ENCODE assay signal across 8 cellular contexts in genomic region chr14:103847439-103847953, GRCh38. TPM values are rescaled to one million over a fixed set of nuclear protein-coding genes. Genes with fewer than 3 reads are reported as not detected.
DNase-seq lines count a peak whose midpoint lies in the region; ATAC-seq and TF ChIP-seq lines count a peak whose summit lies in the region.

TSS of gene PPP1R13B (minus strand) at chr14:103847575. CDS start at chr14:103847307, 268 bp downstream.

- H3K4me3 ChIP-seq in MM.1S (ENCODE audit: low read length) (peak within 1 kb of the TSS; percentile 59), SK-N-MC (peak within 1 kb of the TSS; percentile 83), osteoblast (ENCODE audit: insufficient read depth, low read length) (peak within 1 kb of the TSS; percentile 80), testis (peak within 1 kb of the TSS; percentile 73 to 76)

- intact Hi-C loops in testis (cut with DNase I; ENCODE audit: low total_unique reads), result no loop called here

- no peaks in the 10 kb centered on the region for H4K20me1 ChIP-seq in H9 (ENCODE audit: control insufficient read depth, insufficient read depth, insufficient read length)
- H4K20me1 ChIP-seq in MM.1S (ENCODE audit: insufficient read depth, low read length), result no peaks in the 10 kb centered on the region
- peaks cover 3% of the 10 kb centered on the region for H4K20me1 ChIP-seq in osteoblast (ENCODE audit: insufficient read depth, low read length)

- H4K8ac ChIP-seq in H9 (replicated peaks; ENCODE audit: insufficient read length, low read depth, low read length), result no peak within 1 kb of the TSS

- H3K27ac ChIP-seq in H9 (ENCODE audit: insufficient read length, low read depth, low read length) (no peak within 1 kb of the TSS), MM.1S (ENCODE audit: low read length) (no peak within 1 kb of the TSS), SK-N-MC (no peak within 1 kb of the TSS), osteoblast (ENCODE audit: low read depth, low read length) (no peak within 1 kb of the TSS), testis (peak within 1 kb of the TSS; percentile 83 to 89)

- H3K56ac ChIP-seq in H9 (ENCODE audit: insufficient read length, low read depth, low read length), result no peak within 1 kb of the TSS

- H3K4ac ChIP-seq in H9 (ENCODE audit: low read depth, low read length), result no peak within 1 kb of the TSS

- H3K9me3 Mint-ChIP-seq in H9, result no peaks in the 10 kb centered on the region
- H3K9me3 Mint-ChIP-seq in activated naive CD4-positive, alpha-beta T cell treated with anti-CD3 and anti-CD28 coated beads, Interleukin-2, amount 50 U/mL, for 72 hours, result no peaks in the 10 kb centered on the region

- H3K4me2 ChIP-seq in H9 (ENCODE audit: insufficient read depth, insufficient read length, low read length) (peak within 1 kb of the TSS; percentile 88), MM.1S (ENCODE audit: low read depth, low read length) (peak within 1 kb of the TSS; percentile 48), osteoblast (ENCODE audit: insufficient read depth, low read length) (peak within 1 kb of the TSS; percentile 95)

- H3K4me1 ChIP-seq in H9 (ENCODE audit: insufficient read depth, low read length) (no peaks in the 10 kb centered on the region), MM.1S (ENCODE audit: low read length) (no peaks in the 10 kb centered on the region), osteoblast (ENCODE audit: insufficient read depth, low read length) (peaks cover 6% of the 10 kb centered on the region), testis (peaks cover 25% of the 10 kb centered on the region)

- H3K79me2 ChIP-seq in H9 (ENCODE audit: insufficient read depth, low read length), result no peaks in the 10 kb centered on the region
- H3K79me2 ChIP-seq in MM.1S (ENCODE audit: low read length), result no peaks in the 10 kb centered on the region
- H3K79me2 ChIP-seq in osteoblast (ENCODE audit: insufficient read depth, low read length), result peaks cover 3% of the 10 kb centered on the region

- H3K4me3 Mint-ChIP-seq in H9, result peak within 1 kb of the TSS; percentile 84 to 90

- H3K18ac ChIP-seq in H9 (ENCODE audit: insufficient read length, low read depth, low read length), result peak within 1 kb of the TSS; percentile 59

- DNase-seq in GDM1 (lab: John Stamatoyannopoulos, UW) (peak; percentile 86), H9 (peak; percentile 92), MM.1S (peak; percentile 76), SK-N-MC (ENCODE audit: low read depth, low spot score) (no peak), glomerular visceral epithelial cell (ENCODE audit: extremely low spot score) (peak; percentile 94), osteoblast (ENCODE audit: insufficient read length, low spot score, missing footprints) (peak; percentile 100), testis (peak; percentile 93)
- DNase-seq in activated naive CD4-positive, alpha-beta T cell treated with anti-CD3 and anti-CD28 coated beads, Interleukin-2, amount 50 U/mL, for 72 hours (ENCODE audit: low spot score in 2 of 2), result peak; percentile 92 to 95

- no peaks in the 10 kb centered on the region for H3K9me2 ChIP-seq in MM.1S (replicated peaks; ENCODE audit: insufficient read depth, low read length)

- H3K23ac ChIP-seq in H9 (ENCODE audit: insufficient read length, low read depth, low read length), result no peak within 1 kb of the TSS

- H3K27me3 ChIP-seq in H9 (ENCODE audit: insufficient read depth, low read length) (peaks cover 9% of the 10 kb centered on the region; the same call in 1 of the 2 replicates), MM.1S (replicated peaks; ENCODE audit: insufficient read depth, low read length) (no peaks in the 10 kb centered on the region), osteoblast (ENCODE audit: insufficient read depth, low read length) (peaks cover 8% of the 10 kb centered on the region), testis (no peaks in the 10 kb centered on the region)

- no peak within 1 kb of the TSS for H3K27ac Mint-ChIP-seq in H9
- peak within 1 kb of the TSS; percentile 53 to 59 for H3K27ac Mint-ChIP-seq in activated naive CD4-positive, alpha-beta T cell treated with anti-CD3 and anti-CD28 coated beads, Interleukin-2, amount 50 U/mL, for 72 hours

- no peak within 1 kb of the TSS for H2BK12ac ChIP-seq in H9 (ENCODE audit: insufficient read length, low read depth, low read length)

- TF ChIP-seq POLR2A in testis (IDR thresholded peaks at IDR 0.05), result no peak

- H2BK15ac ChIP-seq in H9 (ENCODE audit: low read depth, low read length), result no peak within 1 kb of the TSS

- peaks cover 11% of the 10 kb centered on the region for H3K23me2 ChIP-seq in H9 (ENCODE audit: insufficient read length, low read depth, low read length, poor library complexity, severe bottlenecking)

- H2BK120ac ChIP-seq in H9 (ENCODE audit: low read depth, low read length, poor library complexity, severe bottlenecking), result no peak within 1 kb of the TSS

- H2AK5ac ChIP-seq in H9 (ENCODE audit: insufficient read length, low read length), result no peak within 1 kb of the TSS

- ATAC-seq in activated naive CD4-positive, alpha-beta T cell treated with anti-CD3 and anti-CD28 coated beads, Interleukin-2, amount 50 U/mL, for 72 hours, result peak; percentile 95 to 98

- H2AFZ ChIP-seq in H9 (ENCODE audit: low read length) (peak within 1 kb of the TSS; percentile 27), MM.1S (ENCODE audit: low read length) (0 out of 2 replicates have a peak within 1 kb of the TSS, but pooled peaks have one; percentile 39), osteoblast (ENCODE audit: low read length) (peak within 1 kb of the TSS; percentile 81)

- no peak within 1 kb of the TSS for H2BK20ac ChIP-seq in H9 (ENCODE audit: low read depth, low read length, poor library complexity, severe bottlenecking)

- no peak for TF ChIP-seq CTCF in H9 (conservative IDR thresholded peaks at IDR 0.05)
- TF ChIP-seq CTCF in MM.1S (IDR thresholded peaks at IDR 0.05; ENCODE audit: low read length), result no peak
- no peak for TF ChIP-seq CTCF in osteoblast (IDR thresholded peaks at IDR 0.05; ENCODE audit: extremely low read depth, low read depth, low read length)
- no peak for TF ChIP-seq CTCF in testis (IDR thresholded peaks at IDR 0.05)

- no peaks in the 10 kb centered on the region for H3F3A ChIP-seq in MM.1S (ENCODE audit: insufficient read depth, low read length)

- H3K36me3 ChIP-seq in MM.1S (replicated peaks; ENCODE audit: insufficient read depth, low read length) (no peaks in the 10 kb centered on the region), SK-N-MC (ENCODE audit: insufficient read depth, low read length) (no peaks in the 10 kb centered on the region), osteoblast (ENCODE audit: insufficient read depth, low read length) (no peaks in the 10 kb centered on the region), testis (ENCODE audit: low read depth, missing control alignments) (no peaks in the 10 kb centered on the region)

- no peak within 1 kb of the TSS for H4K5ac ChIP-seq in H9 (ENCODE audit: insufficient read length, low read depth, low read length)

- H3K9ac ChIP-seq in H9 (ENCODE audit: extremely low read depth, insufficient read length, low read length) (peak within 1 kb of the TSS; percentile 12), MM.1S (ENCODE audit: low read length) (no peak within 1 kb of the TSS), SK-N-MC (ENCODE audit: insufficient read length) (peak within 1 kb of the TSS; percentile 72)

- WGBS in H9 (ENCODE audit: extremely low coverage, insufficient read length, low lambda C conversion rate), result no CpG with 5 or more reads among the region's 73 CpGs
- 0% methylated on average over 34 of the region's 73 CpGs; no CpG with 5 or more reads in 1 of the 2 donors for WGBS in testis, 2 donors

- no peak within 1 kb of the TSS for H2BK5ac ChIP-seq in H9 (ENCODE audit: insufficient read length, low read length)

- H3K14ac ChIP-seq in H9 (ENCODE audit: insufficient read depth, low read length), result no peak within 1 kb of the TSS; the same call in 1 of the 2 replicates

- no peak within 1 kb of the TSS for H3T11ph ChIP-seq in H9 (ENCODE audit: low read length)

- H3K9me3 ChIP-seq in H9 (ENCODE audit: control insufficient read depth, low read depth, low read length) (no peaks in the 10 kb centered on the region), MM.1S (replicated peaks; ENCODE audit: insufficient read depth, low read length) (no peaks in the 10 kb centered on the region), SK-N-MC (ENCODE audit: low read depth, low read length) (no peaks in the 10 kb centered on the region), osteoblast (ENCODE audit: low read depth, low read length) (no peaks in the 10 kb centered on the region), testis (no peaks in the 10 kb centered on the region)

- H4K91ac ChIP-seq in H9 (ENCODE audit: insufficient read length, low read depth, low read length), result no peak within 1 kb of the TSS

- H3K4me1 Mint-ChIP-seq in H9, result peaks cover 11 to 14% of the 10 kb centered on the region in 2 experiments

- no peaks in the 10 kb centered on the region for H3K79me1 ChIP-seq in H9 (ENCODE audit: insufficient read depth, low read depth, low read length, poor library complexity, severe bottlenecking)

- H3K27me3 Mint-ChIP-seq in H9 (ENCODE audit: low read depth), result peaks cover 55% of the 10 kb centered on the region

- no peaks in the 10 kb centered on the region; a peak in 1 of 7 replicates for H3K36me3 Mint-ChIP-seq in H9 (ENCODE audit: insufficient read depth in 1 of 3, low read depth in 3 of 3)
- H3K36me3 Mint-ChIP-seq in activated naive CD4-positive, alpha-beta T cell treated with anti-CD3 and anti-CD28 coated beads, Interleukin-2, amount 50 U/mL, for 72 hours, result peaks cover 0 to 4% of the 10 kb centered on the region in 2 donors

RNA-seq across cellular contexts. Expression of gene PPP1R13B, which starts in this region (rescaled TPM):
- total RNA-seq in H9 (2021), result 6.0 and 8.5 TPM in 2 replicates
- total RNA-seq in activated naive CD4-positive, alpha-beta T cell treated with anti-CD3 and anti-CD28 coated beads, Interleukin-2, amount 50 U/mL, for 72 hours, result 10 to 100 TPM; 11.7 to 12.1 TPM
- total RNA-seq in osteoblast, result 3.3 and 4.4 TPM in 2 replicates
- 10 to 100 TPM; 73.1 to 82.4 TPM for total RNA-seq in testis
- polyA plus RNA-seq in testis (ENCODE audit: insufficient read depth, low read depth, low replicate concordance), result 89.2 TPM

Comparison
In these comparisons a context has a peak if more than half of its experiments do, and no peak if none do; other contexts are left out.
1. H2AFZ ChIP-seq: peak in every context shown above with its lines; median percentile 81 in osteoblast; 39 in MM.1S; 27 in H9.
2. H3K27ac ChIP-seq: peak in testis (2 of 2); none in H9 (single experiment), MM.1S (single experiment), SK-N-MC (single experiment) and osteoblast (single experiment).
3. H3K27ac Mint-ChIP-seq: peak in activated naive CD4-positive, alpha-beta T cell treated with anti-CD3 and anti-CD28 coated beads, Interleukin-2, amount 50 U/mL, for 72 hours (2 of 2); none in H9 (0 of 3).
4. Peak in every context shown above with its lines, with median percentiles within 50 percentile points of each other: H3K4me2 ChIP-seq and H3K4me3 ChIP-seq.